8 cellular contexts compared by ENCODE assay signal in the genomic region with DNA sequence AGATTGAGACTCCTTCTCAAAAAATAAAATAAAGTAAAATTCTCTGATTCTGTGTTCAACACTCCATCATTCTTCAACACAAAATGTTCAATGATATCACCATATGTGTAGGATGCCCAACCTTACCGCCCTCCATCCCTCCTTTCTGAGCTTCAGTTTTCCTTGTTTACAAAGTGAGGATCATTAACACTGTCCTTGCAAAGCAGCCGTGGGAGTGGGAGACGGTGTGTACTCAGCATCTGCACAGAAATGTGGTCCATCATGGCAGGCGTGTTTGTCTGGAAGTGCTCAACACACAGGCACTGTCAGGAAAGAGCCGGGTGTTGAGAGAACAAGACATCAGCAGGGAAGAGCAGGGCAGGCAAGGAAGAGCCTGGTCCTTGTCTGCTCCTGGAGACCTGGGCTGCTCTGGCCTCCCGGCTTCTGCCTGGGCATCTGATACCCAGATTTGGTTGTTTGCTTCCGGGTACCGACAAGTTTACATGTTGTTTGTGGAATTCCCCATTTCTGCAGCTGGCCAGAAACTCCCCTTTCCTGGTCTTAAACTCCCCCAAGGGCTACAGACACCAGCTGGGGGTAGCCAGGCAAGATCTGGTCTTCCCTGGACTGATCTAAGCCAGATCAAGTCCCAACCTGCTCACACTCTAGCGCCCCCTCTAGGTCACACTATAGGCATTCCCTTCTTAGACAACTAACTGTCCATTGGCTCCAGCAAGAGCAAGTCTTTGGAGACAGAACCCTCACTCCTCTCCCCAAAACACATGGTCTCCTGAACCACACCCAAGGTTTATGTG. TPM values are rescaled to one million over a fixed set of nuclear protein-coding genes. Genes with fewer than 3 reads are reported as not detected.
DNase-seq lines count a peak whose midpoint lies in the region; ATAC-seq and TF ChIP-seq lines count a peak whose summit lies in the region.

No MANE protein-coding gene starts in this region.

- no peaks in the 10 kb centered on the region for H4K20me1 ChIP-seq in hepatocyte (ENCODE audit: insufficient read depth, poor library complexity, severe bottlenecking)

- no peaks in the 10 kb centered on the region for H3K9me3 Mint-ChIP-seq in activated T-helper 17 cell treated with anti-CD3 and anti-CD28 coated beads, Interleukin-2, amount 50 U/mL, for 72 hours
- H3K9me3 Mint-ChIP-seq in activated CD8-positive, alpha-beta memory T cell treated with anti-CD3 and anti-CD28 coated beads, Interleukin-2, amount 10 ng/mL, durations not matched to agents 7 days and 5 days (ENCODE audit: low read depth): no peaks in the 10 kb centered on the region
- no peaks in the 10 kb centered on the region for H3K9me3 Mint-ChIP-seq in natural killer cell treated with Interleukin-12 subunit alpha and Interleukin-12 subunit beta and Interleukin-15 and Interleukin-18, amount 100 ng/mL, for 72 hours

- no peaks in the 10 kb centered on the region for H3K79me2 ChIP-seq in hepatocyte

- no peak for ATAC-seq in activated T-helper 17 cell treated with anti-CD3 and anti-CD28 coated beads, Interleukin-2, amount 50 U/mL, for 72 hours (replicated peaks)
- ATAC-seq in activated CD8-positive, alpha-beta memory T cell treated with anti-CD3 and anti-CD28 coated beads, Interleukin-2, amount 10 ng/mL, durations not matched to agents 7 days and 5 days: no peak
- no peak for ATAC-seq in natural killer cell treated with Interleukin-12 subunit alpha and Interleukin-12 subunit beta and Interleukin-15 and Interleukin-18, amount 100 ng/mL, for 72 hours

- no peak overlapping the region for H3K27ac ChIP-seq in hepatocyte
- no peak overlapping the region for H3K27ac ChIP-seq in caudate nucleus (ENCODE audit: low read depth, low read length)

- DNase-seq in BE2C: peak; percentile 47
- DNase-seq in RPMI7951 (ENCODE audit: low read depth): peak; percentile 26
- no peak for DNase-seq in hepatocyte (ENCODE audit: low spot score)
- DNase-seq in caudate nucleus (lab: John Stamatoyannopoulos, UW): no peak
- no peak for DNase-seq in activated CD8-positive, alpha-beta memory T cell treated with anti-CD3 and anti-CD28 coated beads, Interleukin-2, amount 10 ng/mL, durations not matched to agents 7 days and 5 days
- DNase-seq in natural killer cell treated with Interleukin-12 subunit alpha and Interleukin-12 subunit beta and Interleukin-15 and Interleukin-18, amount 100 ng/mL, for 72 hours (ENCODE audit: low spot score): no peak

- CTCF ChIA-PET in activated CD8-positive, alpha-beta memory T cell treated with anti-CD3 and anti-CD28 coated beads, Interleukin-2, amount 10 ng/mL, durations not matched to agents 7 days and 5 days (lab: Charles Lee): interaction anchor here (0.9 kb wide), 1 partner anchor 13 kb away, joined by 3 read pairs; no protein-coding TSS in a partner anchor

- 64% methylated on average over 9 of the region's 9 CpGs for WGBS in hepatocyte (ENCODE audit: low lambda C conversion rate, missing lambda C conversion rate)

- TF ChIP-seq CTCF in BE2C (IDR thresholded peaks at IDR 0.05; ENCODE audit: low read depth, low read length): peak; percentile 60
- TF ChIP-seq CTCF in GM12875 (IDR thresholded peaks at IDR 0.05; ENCODE audit: borderline replicate concordance, insufficient read depth, low read depth, low read length): peak; percentile 51; the same call in 1 of the 2 replicates
- peak; percentile 25 for TF ChIP-seq CTCF in hepatocyte (IDR thresholded peaks at IDR 0.05; ENCODE audit: poor library complexity)

- H3K4me1 ChIP-seq in BE2C (no peaks in the 10 kb centered on the region), hepatocyte (ENCODE audit: insufficient read depth) (peaks cover 10% of the 10 kb centered on the region)

- no peak overlapping the region for H3K27ac Mint-ChIP-seq in activated T-helper 17 cell treated with anti-CD3 and anti-CD28 coated beads, Interleukin-2, amount 50 U/mL, for 72 hours
- no peak overlapping the region for H3K27ac Mint-ChIP-seq in activated CD8-positive, alpha-beta memory T cell treated with anti-CD3 and anti-CD28 coated beads, Interleukin-2, amount 10 ng/mL, durations not matched to agents 7 days and 5 days
- no peak overlapping the region for H3K27ac Mint-ChIP-seq in natural killer cell treated with Interleukin-12 subunit alpha and Interleukin-12 subunit beta and Interleukin-15 and Interleukin-18, amount 100 ng/mL, for 72 hours

- H3K27me3 ChIP-seq in BE2C: no peaks in the 10 kb centered on the region
- no peaks in the 10 kb centered on the region for H3K27me3 ChIP-seq in hepatocyte

- no peak overlapping the region for H3K4me3 ChIP-seq in BE2C (ENCODE audit: low read depth, low read length)
- no peak overlapping the region for H3K4me3 ChIP-seq in GM12875 (ENCODE audit: low read depth, low read length)
- H3K4me3 ChIP-seq in hepatocyte: no peak overlapping the region

- no peaks in the 10 kb centered on the region for H3K36me3 Mint-ChIP-seq in activated T-helper 17 cell treated with anti-CD3 and anti-CD28 coated beads, Interleukin-2, amount 50 U/mL, for 72 hours (ENCODE audit: low read depth)
- no peaks in the 10 kb centered on the region for H3K36me3 Mint-ChIP-seq in activated CD8-positive, alpha-beta memory T cell treated with anti-CD3 and anti-CD28 coated beads, Interleukin-2, amount 10 ng/mL, durations not matched to agents 7 days and 5 days
- no peaks in the 10 kb centered on the region for H3K36me3 Mint-ChIP-seq in natural killer cell treated with Interleukin-12 subunit alpha and Interleukin-12 subunit beta and Interleukin-15 and Interleukin-18, amount 100 ng/mL, for 72 hours

- H3K9me2 ChIP-seq in hepatocyte (replicated peaks; ENCODE audit: insufficient read depth): no peaks in the 10 kb centered on the region

- no peak overlapping the region for H3K4me2 ChIP-seq in hepatocyte

- H3K36me3 ChIP-seq in BE2C (no peaks in the 10 kb centered on the region), hepatocyte (replicated peaks; ENCODE audit: insufficient read depth, low read depth) (no peaks in the 10 kb centered on the region)

- H3K4me1 Mint-ChIP-seq in activated T-helper 17 cell treated with anti-CD3 and anti-CD28 coated beads, Interleukin-2, amount 50 U/mL, for 72 hours: no peaks in the 10 kb centered on the region
- H3K4me1 Mint-ChIP-seq in activated CD8-positive, alpha-beta memory T cell treated with anti-CD3 and anti-CD28 coated beads, Interleukin-2, amount 10 ng/mL, durations not matched to agents 7 days and 5 days: no peaks in the 10 kb centered on the region
- H3K4me1 Mint-ChIP-seq in natural killer cell treated with Interleukin-12 subunit alpha and Interleukin-12 subunit beta and Interleukin-15 and Interleukin-18, amount 100 ng/mL, for 72 hours (ENCODE audit: low read depth in 2 of 2): no peaks in the 10 kb centered on the region

- no peak overlapping the region for H2AFZ ChIP-seq in hepatocyte

- H3K4me3 Mint-ChIP-seq in activated T-helper 17 cell treated with anti-CD3 and anti-CD28 coated beads, Interleukin-2, amount 50 U/mL, for 72 hours: no peak overlapping the region
- H3K4me3 Mint-ChIP-seq in activated CD8-positive, alpha-beta memory T cell treated with anti-CD3 and anti-CD28 coated beads, Interleukin-2, amount 10 ng/mL, durations not matched to agents 7 days and 5 days: no peak overlapping the region
- H3K4me3 Mint-ChIP-seq in natural killer cell treated with Interleukin-12 subunit alpha and Interleukin-12 subunit beta and Interleukin-15 and Interleukin-18, amount 100 ng/mL, for 72 hours: no peak overlapping the region

- H3K27me3 Mint-ChIP-seq in activated T-helper 17 cell treated with anti-CD3 and anti-CD28 coated beads, Interleukin-2, amount 50 U/mL, for 72 hours: peaks cover 4% of the 10 kb centered on the region
- H3K27me3 Mint-ChIP-seq in activated CD8-positive, alpha-beta memory T cell treated with anti-CD3 and anti-CD28 coated beads, Interleukin-2, amount 10 ng/mL, durations not matched to agents 7 days and 5 days: peaks cover 2% of the 10 kb centered on the region
- H3K27me3 Mint-ChIP-seq in natural killer cell treated with Interleukin-12 subunit alpha and Interleukin-12 subunit beta and Interleukin-15 and Interleukin-18, amount 100 ng/mL, for 72 hours: peaks cover 0 to 6% of the 10 kb centered on the region in 2 donors

- H3K9me3 ChIP-seq in BE2C (no peaks in the 10 kb centered on the region), hepatocyte (ENCODE audit: low read depth) (no peaks in the 10 kb centered on the region)

RNA-seq across cellular contexts. Expression of a gene that starts 26.7 kb away (rescaled TPM):
- 7.3 TPM for polyA plus RNA-seq in BE2C (2012; ENCODE audit: insufficient read depth, insufficient read length, low read depth)
- 8.5 TPM in 2 replicates for total RNA-seq in RPMI7951 (2014; rRNA removed; shearing (Covaris generic))
- 11.9 and 12.9 TPM in 2 replicates for total RNA-seq in hepatocyte
- 10.3 and 14.7 TPM in 2 replicates for polyA plus RNA-seq in hepatocyte
- 10 to 100 TPM; 15.5 to 23.0 TPM for total RNA-seq in activated T-helper 17 cell treated with anti-CD3 and anti-CD28 coated beads, Interleukin-2, amount 50 U/mL, for 72 hours
- 10 to 100 TPM; 16.5 to 23.9 TPM for total RNA-seq in activated CD8-positive, alpha-beta memory T cell treated with anti-CD3 and anti-CD28 coated beads, Interleukin-2, amount 10 ng/mL, durations not matched to agents 7 days and 5 days
- total RNA-seq in natural killer cell treated with Interleukin-12 subunit alpha and Interleukin-12 subunit beta and Interleukin-15 and Interleukin-18, amount 100 ng/mL, for 72 hours: 10 to 100 TPM; 19.7 to 36.1 TPM

Comparison
In these comparisons a context has a peak if more than half of its experiments do, and no peak if none do; other contexts are left out.
1. DNase-seq: peak in BE2C (single experiment) and RPMI7951 (single experiment); none in hepatocyte (single experiment), caudate nucleus (0 of 61), activated CD8-positive, alpha-beta memory T cell treated with anti-CD3 and anti-CD28 coated beads, Interleukin-2, amount 10 ng/mL, durations not matched to agents 7 days and 5 days (single experiment) and natural killer cell treated with Interleukin-12 subunit alpha and Interleukin-12 subunit beta and Interleukin-15 and Interleukin-18, amount 100 ng/mL, for 72 hours (single experiment).
2. Peak in every context shown above with its lines, with median percentiles within 50 percentile points of each other: CTCF ChIP-seq.